In the genomic region with DNA sequence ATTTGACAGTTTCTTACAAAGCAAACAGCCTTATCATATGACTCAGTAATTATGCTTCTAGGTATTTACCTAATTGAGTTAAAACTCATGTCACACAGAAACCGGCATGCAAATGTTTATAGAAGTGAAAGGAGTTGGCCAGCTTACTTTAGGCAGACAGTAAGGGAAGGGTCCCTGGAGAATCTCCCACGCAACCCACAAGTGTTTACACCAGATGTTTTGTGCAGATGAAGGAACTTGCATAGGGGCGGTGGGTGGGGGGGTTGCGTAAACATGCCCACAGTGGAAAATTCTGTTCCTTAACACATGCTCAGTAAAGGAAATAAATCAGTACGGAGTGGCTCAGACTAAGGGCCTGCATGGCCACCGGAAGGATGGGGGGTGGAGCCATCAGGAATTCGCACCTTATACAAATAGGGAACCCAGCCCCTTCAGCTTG, we compare ENCODE assay signal across 11 cellular contexts.
DNase-seq lines count a peak whose midpoint lies in the region; ATAC-seq and TF ChIP-seq lines count a peak whose summit lies in the region.
"Had no signal": no experiment of that assay in that cellular context is flagged by ENCODE, and none has a peak within 500 bp of the region (broad histone marks: within the 10 kb centered on the region; RNA-seq: fewer than 3 reads in every experiment).

No MANE protein-coding gene starts in this region.

- H3K27me3 ChIP-seq in brain microvascular endothelial cell (replicated peaks) = no peaks in the 10 kb centered on the region
- H3K27me3 ChIP-seq: heart left ventricle had no signal

- in situ Hi-C loops in KBM-7 (cut with MboI; ENCODE audit: low pct_unique_long_range_greater_than_20kb, low sequenced_read_pairs) = no loop called here
- in situ Hi-C loops in brain microvascular endothelial cell (cut with HindIII; ENCODE audit: low pct_ligation_motif_present, low sequenced_read_pairs) = no loop called here

- H3K27ac ChIP-seq in brain microvascular endothelial cell = no peak overlapping the region
- H3K27ac ChIP-seq: heart left ventricle had no signal

- no peak for TF ChIP-seq CTCF in brain microvascular endothelial cell (IDR thresholded peaks at IDR 0.05; ENCODE audit: low read depth, low read length, missing control alignments)

- DNase-seq in KBM-7 = peak; percentile 97
- DNase-seq in fibroblast of the conjunctiva (ENCODE audit: low read depth) = peak; percentile 68
- DNase-seq in pons (ENCODE audit: low spot score) = no peak
- DNase-seq in brain microvascular endothelial cell = no peak
- DNase-seq in Ammon's horn (ENCODE audit: low spot score) = no peak
- DNase-seq in NCI-H2227 (lab: John Stamatoyannopoulos, UW; ENCODE audit: unreplicated experiment) = no peak
- DNase-seq: activated naive CD4-positive, alpha-beta T cell treated with anti-CD3 and anti-CD28 coated beads for 36 hours; heart left ventricle; KG1 had no signal

- peak; percentile 99 for ATAC-seq in GM18861 (IDR thresholded peaks at IDR 0.05; ENCODE audit: unreplicated experiment)
- ATAC-seq in HG02588 (IDR thresholded peaks at IDR 0.05; ENCODE audit: unreplicated experiment) = peak; percentile 88
- ATAC-seq: heart left ventricle had no signal

- no peaks in the 10 kb centered on the region for H3K36me3 ChIP-seq in brain microvascular endothelial cell (replicated peaks)
- H3K36me3 ChIP-seq: heart left ventricle had no signal

- no peak overlapping the region for H3K4me3 ChIP-seq in brain microvascular endothelial cell (ENCODE audit: low read depth, low read length)
- H3K4me3 ChIP-seq: heart left ventricle had no signal

Comparison
In these comparisons a context has a peak if more than half of its experiments do, and no peak if none do; other contexts are left out.
1. DNase-seq: peak in KBM-7 (single experiment) and fibroblast of the conjunctiva (single experiment); none in pons (single experiment), brain microvascular endothelial cell (single experiment), Ammon's horn (single experiment) and NCI-H2227 (single experiment).